ENCODE assay signal across 9 cellular contexts in genomic region chr3:30319713-30320112, GRCh38.
A peak's percentile ranks its signal among the peaks of the same experiment; 100 is the strongest.
DNase-seq lines count a peak whose midpoint lies in the region; ATAC-seq and TF ChIP-seq lines count a peak whose summit lies in the region.
"Had no signal": no experiment of that assay in that cellular context is flagged by ENCODE, and none has a peak within 500 bp of the region (broad histone marks: within the 10 kb centered on the region; RNA-seq: fewer than 3 reads in every experiment).

No MANE protein-coding gene starts in this region.

- peaks cover 8 to 10% of the 10 kb centered on the region in 2 donors for H3K4me1 Mint-ChIP-seq in immature natural killer cell
- peaks cover 13% of the 10 kb centered on the region for H3K4me1 Mint-ChIP-seq in stimulated activated memory B cell treated with anti-CD40 and anti-IgM and Interleukin-4, amounts not matched to agents 10 μg/mL and 1 μg/mL and 100 μg/mL, for 72 hours

- H3K4me1 ChIP-seq in adrenal gland (replicated peaks in 1 of 2) = no peaks in the 10 kb centered on the region

- H3K9me3 Mint-ChIP-seq in immature natural killer cell = peaks cover 0 to 5% (median 1%) of the 10 kb centered on the region in 6 donors
- H3K9me3 Mint-ChIP-seq in stimulated activated memory B cell treated with anti-CD40 and anti-IgM and Interleukin-4, amounts not matched to agents 10 μg/mL and 1 μg/mL and 100 μg/mL, for 72 hours = no peaks in the 10 kb centered on the region

- DNase-seq in activated effector memory CD4-positive, alpha-beta T cell treated with anti-CD3 and anti-CD28 coated beads, Interleukin-2, amount 50 U/mL, for 16 hours = peak; percentile 63
- DNase-seq in activated effector memory CD4-positive, alpha-beta T cell treated with Interleukin-2 at 50 U/mL for 16 hours = no peak
- DNase-seq in RPMI7951 (ENCODE audit: low read depth) = peak; percentile 90
- peak in 6 of 7 donors; percentile 36 to 66 (median 50) for DNase-seq in adrenal gland
- DNase-seq in immature natural killer cell = peak; percentile 24 to 52 (median 42)
- DNase-seq in posterior cingulate gyrus = no peak

- H3K27me3 ChIP-seq in adrenal gland = no peaks in the 10 kb centered on the region

- H3K27ac Mint-ChIP-seq in immature natural killer cell = no peak overlapping the region
- H3K27ac Mint-ChIP-seq in stimulated activated memory B cell treated with anti-CD40 and anti-IgM and Interleukin-4, amounts not matched to agents 10 μg/mL and 1 μg/mL and 100 μg/mL, for 72 hours = peak overlapping the region; percentile 13

- TF ChIP-seq POLR2A in adrenal gland (IDR thresholded peaks at IDR 0.05) = no peak

- H3K27me3 Mint-ChIP-seq in immature natural killer cell (ENCODE audit: low read depth in 3 of 3) = peaks cover 0 to 1% (median 0%) of the 10 kb centered on the region in 3 donors
- H3K27me3 Mint-ChIP-seq in stimulated activated memory B cell treated with anti-CD40 and anti-IgM and Interleukin-4, amounts not matched to agents 10 μg/mL and 1 μg/mL and 100 μg/mL, for 72 hours = no peaks in the 10 kb centered on the region

- no peaks in the 10 kb centered on the region for H3K36me3 Mint-ChIP-seq in immature natural killer cell
- H3K36me3 Mint-ChIP-seq in stimulated activated memory B cell treated with anti-CD40 and anti-IgM and Interleukin-4, amounts not matched to agents 10 μg/mL and 1 μg/mL and 100 μg/mL, for 72 hours = no peaks in the 10 kb centered on the region

- H3K36me3 ChIP-seq in adrenal gland (replicated peaks in 1 of 2) = no peaks in the 10 kb centered on the region

- no peak overlapping the region for H3K4me3 Mint-ChIP-seq in immature natural killer cell
- no peak overlapping the region for H3K4me3 Mint-ChIP-seq in stimulated activated memory B cell treated with anti-CD40 and anti-IgM and Interleukin-4, amounts not matched to agents 10 μg/mL and 1 μg/mL and 100 μg/mL, for 72 hours

- H3K4me3 ChIP-seq in adrenal gland = no peak overlapping the region

- peak; percentile 13 to 65 (median 55) for TF ChIP-seq CTCF in adrenal gland (IDR thresholded peaks at IDR 0.05)

- peak; percentile 86 for ATAC-seq in HG03103 (IDR thresholded peaks at IDR 0.05; ENCODE audit: low read depth, unreplicated experiment)
- ATAC-seq in stimulated activated memory B cell treated with anti-CD40 and anti-IgM and Interleukin-4, amounts not matched to agents 10 μg/mL and 1 μg/mL and 100 μg/mL, for 72 hours = peak; percentile 72

- intact Hi-C loops in adrenal gland (cut with DNase I) (no loop called here), posterior cingulate gyrus (cut with DNase I) (no loop called here)

- H3K27ac ChIP-seq in adrenal gland = no peak overlapping the region
- H3K27ac ChIP-seq: epithelial cell of prostate had no signal

- no peaks in the 10 kb centered on the region for H3K9me3 ChIP-seq in adrenal gland (replicated peaks in 1 of 3)

Comparison
In these comparisons a context has a peak if more than half of its experiments do, and no peak if none do; other contexts are left out.
1. DNase-seq: peak in activated effector memory CD4-positive, alpha-beta T cell treated with anti-CD3 and anti-CD28 coated beads, Interleukin-2, amount 50 U/mL, for 16 hours (single experiment), RPMI7951 (single experiment), adrenal gland (6 of 7) and immature natural killer cell (3 of 3); none in activated effector memory CD4-positive, alpha-beta T cell treated with Interleukin-2 at 50 U/mL for 16 hours (single experiment) and posterior cingulate gyrus (0 of 10).